In genomic region chr17:28500712-28501379, GRCh38 we compare ENCODE assay signal across 10 cellular contexts. TPM values are rescaled to one million over a fixed set of nuclear protein-coding genes. Genes with fewer than 3 reads are reported as not detected.
DNase-seq lines count a peak whose midpoint lies in the region; ATAC-seq and TF ChIP-seq lines count a peak whose summit lies in the region.
"Had no signal": no experiment of that assay in that cellular context is flagged by ENCODE, and none has a peak within 500 bp of the region (broad histone marks: within the 10 kb centered on the region; RNA-seq: fewer than 3 reads in every experiment).

No MANE protein-coding gene starts in this region.

- peaks cover 0 to 27% (median 10%) of the 10 kb centered on the region in 4 donors for H3K4me1 ChIP-seq in stomach

- 63 to 65% (median 64%) methylated on average over 12 to 13 of the region's 13 CpGs for WGBS in stomach, 5 donors

- ATAC-seq in GM18870 (IDR thresholded peaks at IDR 0.05; ENCODE audit: unreplicated experiment) (peak; percentile 56), HG02870 (IDR thresholded peaks at IDR 0.05; ENCODE audit: unreplicated experiment) (peak; percentile 78)

- H3K27me3 ChIP-seq in WERI-Rb-1 (ENCODE audit: insufficient read depth, low read depth, severe bottlenecking) (no peaks in the 10 kb centered on the region), stomach (peaks cover 0 to 18% (median 6%) of the 10 kb centered on the region in 3 donors)
- H3K27me3 ChIP-seq: neutrophil had no signal

- no peaks in the 10 kb centered on the region for H3K9me3 ChIP-seq in WERI-Rb-1 (ENCODE audit: severe bottlenecking)
- H3K9me3 ChIP-seq in stomach: no peaks in the 10 kb centered on the region
- H3K9me3 ChIP-seq: neutrophil had no signal

- H3K27ac ChIP-seq in WERI-Rb-1 (peak overlapping the region; percentile 81), stomach (no peak overlapping the region)
- H3K27ac ChIP-seq: neutrophil had no signal

- in situ Hi-C loops in Caki2 (cut with HindIII; ENCODE audit: low pct_unique_long_range_greater_than_20kb, low sequenced_read_pairs): no loop called here

- H3K4me3 ChIP-seq in WERI-Rb-1 (ENCODE audit: low read depth, low read length): peak overlapping the region; percentile 38
- no peak overlapping the region for H3K4me3 ChIP-seq in stomach

- TF ChIP-seq CTCF in WERI-Rb-1 (IDR thresholded peaks at IDR 0.05; ENCODE audit: low read depth, low read length): no peak
- no peak for TF ChIP-seq CTCF in stomach (IDR thresholded peaks at IDR 0.05)

- DNase-seq in Caki2 (ENCODE audit: low read depth) (peak; percentile 40), WERI-Rb-1 (peak; percentile 97), SKM-1 (lab: John Stamatoyannopoulos, UW; ENCODE audit: unreplicated experiment) (no peak), stomach (no peak), NCI-H1105 treated with DMSO at 0.1 percent for 48 hours (lab: John Stamatoyannopoulos, UW) (no peak), DMS79 (lab: John Stamatoyannopoulos, UW) (no peak)
- DNase-seq: NCI-H187 had no signal

- no peak for TF ChIP-seq POLR2A in stomach (IDR thresholded peaks at IDR 0.05)

- intact Hi-C loops in stomach (cut with DNase I; ENCODE audit: low total_unique reads): no loop called here

- TF ChIP-seq EP300 in stomach (IDR thresholded peaks at IDR 0.05): no peak

- no peaks in the 10 kb centered on the region for H3K36me3 ChIP-seq in WERI-Rb-1
- no peaks in the 10 kb centered on the region for H3K36me3 ChIP-seq in stomach
- H3K36me3 ChIP-seq: neutrophil had no signal

RNA-seq across cellular contexts. Expression of gene FOXN1, which starts 5.3 kb away (rescaled TPM):
- not detected in 2 replicates for total RNA-seq in Caki2 (2014; rRNA removed; shearing (Covaris generic); ENCODE audit: low replicate concordance)
- 1 to 10 TPM in 1 of 5 donors, under 1 TPM in 1, not detected in 3; 0.43 to 9.3 TPM for total RNA-seq in stomach
- 1 to 10 TPM in 1 of 3 donors, not detected in 2; 2.4 TPM for polyA plus RNA-seq in stomach

RNA-seq across cellular contexts. Expression of gene SLC13A2, which starts 27.4 kb away (rescaled TPM):
- total RNA-seq in Caki2 (2014; rRNA removed; shearing (Covaris generic); ENCODE audit: low replicate concordance): not detected in 2 replicates
- 1 to 10 TPM in 1 of 5 donors, not detected in 4; 3.2 TPM for total RNA-seq in stomach
- polyA plus RNA-seq in stomach: under 1 TPM in 1 of 3 donors, not detected in 2; 0.15 TPM

RNA-seq across cellular contexts. Expression of gene UNC119, which starts 51.6 kb away (rescaled TPM):
- 47.6 and 67.4 TPM in 2 replicates for total RNA-seq in Caki2 (2014; rRNA removed; shearing (Covaris generic); ENCODE audit: low replicate concordance)
- 10 to 100 TPM; 13.6 to 30.9 (median 17.0) TPM for total RNA-seq in stomach
- 10 to 100 TPM; 16.5 to 27.1 (median 19.9) TPM for polyA plus RNA-seq in stomach

Comparison
In these comparisons a context has a peak if more than half of its experiments do, and no peak if none do; other contexts are left out.
1. DNase-seq: peak in Caki2 (single experiment) and WERI-Rb-1 (single experiment); none in SKM-1 (single experiment), stomach (single experiment), NCI-H1105 treated with DMSO at 0.1 percent for 48 hours (single experiment) and DMS79 (single experiment).